In the genomic region with DNA sequence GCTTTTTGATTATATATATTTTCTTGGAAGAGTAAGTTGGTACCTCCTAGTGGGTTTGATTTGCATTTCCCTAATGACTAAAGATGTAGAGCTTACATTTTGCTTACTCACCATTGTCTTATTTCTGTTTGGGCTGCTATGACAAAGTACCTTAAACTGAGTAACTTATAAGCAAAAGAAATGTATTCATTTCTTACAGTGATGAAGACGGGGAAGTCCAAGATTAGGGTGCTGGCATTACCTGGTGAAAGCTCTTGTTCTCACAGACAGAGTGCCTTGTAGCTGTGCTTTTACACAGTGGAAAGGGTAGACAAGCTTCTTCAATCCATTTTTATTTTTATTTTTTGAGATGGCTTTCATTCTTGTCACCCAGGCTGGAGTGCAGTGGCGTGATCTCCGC, we compare ENCODE assay signal across 23 cellular contexts.
DNase-seq lines count a peak whose midpoint lies in the region; ATAC-seq and TF ChIP-seq lines count a peak whose summit lies in the region.
"Had no signal": no experiment of that assay in that cellular context is flagged by ENCODE, and none has a peak within 500 bp of the region (broad histone marks: within the 10 kb centered on the region; RNA-seq: fewer than 3 reads in every experiment).

No MANE protein-coding gene starts in this region.

- CTCF ChIA-PET in activated CD4-positive, alpha-beta memory T cell treated with anti-CD3 and anti-CD28 coated beads, Interleukin-2, amount 10 ng/mL, durations not matched to agents 7 days and 5 days (lab: Charles Lee) = no interaction called here
- CTCF ChIA-PET in SK-N-SH (lab: Yijun Ruan, JAX) = no interaction called here

- H3K4me3 Mint-ChIP-seq in activated CD4-positive, alpha-beta memory T cell treated with anti-CD3 and anti-CD28 coated beads, Interleukin-2, amount 10 ng/mL, durations not matched to agents 7 days and 5 days = no peak overlapping the region
- no peak overlapping the region for H3K4me3 Mint-ChIP-seq in activated T-cell treated with anti-CD3 and anti-CD28 coated beads, Interleukin-2, amount 50 U/mL, for 24 hours
- H3K4me3 Mint-ChIP-seq: CD14-positive monocyte; CD4-positive, alpha-beta memory T cell; H9 had no signal

- H3K27me3 ChIP-seq in foreskin keratinocyte (no peaks in the 10 kb centered on the region), SK-N-SH (ENCODE audit: insufficient read depth) (peaks cover 46% of the 10 kb centered on the region)
- H3K27me3 ChIP-seq: BE2C; BLaER1 treated with 17β-estradiol and CSF1 and Interleukin-3, amounts not matched to agents 10 nM and 100 nM had no signal

- POLR2A ChIA-PET in activated CD4-positive, alpha-beta memory T cell treated with anti-CD3 and anti-CD28 coated beads, Interleukin-2, amount 10 ng/mL, durations not matched to agents 7 days and 5 days (lab: Charles Lee) = no interaction called here
- POLR2A ChIA-PET in SK-N-SH (lab: Yijun Ruan, JAX) = no interaction called here

- TF ChIP-seq EP300 in SK-N-SH (IDR thresholded peaks at IDR 0.05; ENCODE audit: borderline replicate concordance in 1 of 2, low read depth in 1 of 2, low read length in 1 of 2) = no peak

- peak; percentile 50 for ATAC-seq in GM18870 (IDR thresholded peaks at IDR 0.05; ENCODE audit: unreplicated experiment)
- peak; percentile 44 for ATAC-seq in HG03159 (IDR thresholded peaks at IDR 0.05; ENCODE audit: unreplicated experiment)
- ATAC-seq in foreskin keratinocyte = peak; percentile 33
- ATAC-seq in GM18517 (IDR thresholded peaks at IDR 0.05; ENCODE audit: unreplicated experiment) = no peak
- ATAC-seq: A549, HCT116 had no signal

- H3K4me2 ChIP-seq in SK-N-SH = no peak overlapping the region
- H3K4me2 ChIP-seq: A549; BLaER1 treated with 17β-estradiol and CSF1 and Interleukin-3, amounts not matched to agents 10 nM and 100 nM had no signal

- no peaks in the 10 kb centered on the region for H3K4me1 Mint-ChIP-seq in activated CD4-positive, alpha-beta memory T cell treated with anti-CD3 and anti-CD28 coated beads, Interleukin-2, amount 10 ng/mL, durations not matched to agents 7 days and 5 days
- H3K4me1 Mint-ChIP-seq in activated T-cell treated with anti-CD3 and anti-CD28 coated beads, Interleukin-2, amount 50 U/mL, for 24 hours (ENCODE audit: low read depth) = no peaks in the 10 kb centered on the region
- H3K4me1 Mint-ChIP-seq: CD14-positive monocyte; CD4-positive, alpha-beta memory T cell had no signal

- H3K4me1 ChIP-seq in foreskin keratinocyte (no peaks in the 10 kb centered on the region), SK-N-SH (ENCODE audit: control insufficient read depth in 1 of 2, insufficient read depth in 2 of 2, low read depth in 1 of 2, low read length in 1 of 2) (no peaks in the 10 kb centered on the region)
- H3K4me1 ChIP-seq: A549; BE2C; BLaER1 treated with 17β-estradiol and CSF1 and Interleukin-3, amounts not matched to agents 10 nM and 100 nM had no signal

- H3K27ac ChIP-seq in foreskin keratinocyte (no peak overlapping the region), SK-N-SH (ENCODE audit: low read depth in 2 of 2, low read length in 1 of 2) (no peak overlapping the region)
- H3K27ac ChIP-seq: A549; BLaER1 treated with 17β-estradiol and CSF1 and Interleukin-3, amounts not matched to agents 10 nM and 100 nM; GM23248 had no signal

- WGBS in SK-N-SH (ENCODE audit: low lambda C conversion rate) = 20% methylated on average over 3 of the region's 3 CpGs

- H3K79me2 ChIP-seq in SK-N-SH (ENCODE audit: insufficient read depth) = no peaks in the 10 kb centered on the region

- TF ChIP-seq CTCF in foreskin keratinocyte (conservative IDR thresholded peaks at IDR 0.05) (no peak), SK-N-SH (IDR thresholded peaks at IDR 0.05) (no peak)

- H3K9ac ChIP-seq in SK-N-SH = no peak overlapping the region
- H3K9ac ChIP-seq: BLaER1 treated with 17β-estradiol and CSF1 and Interleukin-3, amounts not matched to agents 10 nM and 100 nM; GM23248 had no signal

- H4K20me1 ChIP-seq in SK-N-SH (ENCODE audit: insufficient read depth) = no peaks in the 10 kb centered on the region
- H4K20me1 ChIP-seq: BLaER1 treated with 17β-estradiol and CSF1 and Interleukin-3, amounts not matched to agents 10 nM and 100 nM had no signal

- H3K9me3 Mint-ChIP-seq in activated CD4-positive, alpha-beta memory T cell treated with anti-CD3 and anti-CD28 coated beads, Interleukin-2, amount 10 ng/mL, durations not matched to agents 7 days and 5 days = no peaks in the 10 kb centered on the region
- H3K9me3 Mint-ChIP-seq in activated T-cell treated with anti-CD3 and anti-CD28 coated beads, Interleukin-2, amount 50 U/mL, for 24 hours = no peaks in the 10 kb centered on the region

- H3K4me3 ChIP-seq in SK-N-SH (ENCODE audit: low read depth in 2 of 2, low read length in 1 of 2) = no peak overlapping the region
- H3K4me3 ChIP-seq: A549; BLaER1 treated with 17β-estradiol and CSF1 and Interleukin-3, amounts not matched to agents 10 nM and 100 nM; GM23248 had no signal

- H3K36me3 ChIP-seq in SK-N-SH (replicated peaks in 1 of 2; ENCODE audit: control insufficient read depth in 1 of 2, insufficient read depth in 2 of 2, low read length in 1 of 2) = no peaks in the 10 kb centered on the region
- H3K36me3 ChIP-seq: BE2C; BLaER1 treated with 17β-estradiol and CSF1 and Interleukin-3, amounts not matched to agents 10 nM and 100 nM had no signal

- no peak for TF ChIP-seq RAD21 in SK-N-SH (IDR thresholded peaks at IDR 0.05; ENCODE audit: low read length)

- no peak overlapping the region for H3K27ac Mint-ChIP-seq in activated CD4-positive, alpha-beta memory T cell treated with anti-CD3 and anti-CD28 coated beads, Interleukin-2, amount 10 ng/mL, durations not matched to agents 7 days and 5 days
- H3K27ac Mint-ChIP-seq in activated T-cell treated with anti-CD3 and anti-CD28 coated beads, Interleukin-2, amount 50 U/mL, for 24 hours = no peak overlapping the region
- H3K27ac Mint-ChIP-seq: CD14-positive monocyte; CD4-positive, alpha-beta memory T cell; H9 had no signal

- peak; percentile 8 for DNase-seq in ELR (ENCODE audit: low read depth)
- DNase-seq in foreskin keratinocyte = peak in 1 of 2 donors; percentile 6
- DNase-seq in activated CD4-positive, alpha-beta memory T cell treated with anti-CD3 and anti-CD28 coated beads, Interleukin-2, amount 10 ng/mL, durations not matched to agents 7 days and 5 days = no peak
- no peak for DNase-seq in SK-N-SH
- DNase-seq in activated T-cell treated with anti-CD3 and anti-CD28 coated beads, Interleukin-2, amount 50 U/mL, for 24 hours = no peak
- DNase-seq: 8988T; ACHN; AML-193; BE2C; Calu3; CD4-positive, alpha-beta memory T cell; COR-L47; DMS53; DMS79 treated with DMSO at 0.1 percent for 48 hours; GM23248; H9 had no signal

- H3K9me3 ChIP-seq in SK-N-SH = no peaks in the 10 kb centered on the region
- H3K9me3 ChIP-seq: A549; BE2C; BLaER1 treated with 17β-estradiol and CSF1 and Interleukin-3, amounts not matched to agents 10 nM and 100 nM had no signal

- no peaks in the 10 kb centered on the region for H3K36me3 Mint-ChIP-seq in activated CD4-positive, alpha-beta memory T cell treated with anti-CD3 and anti-CD28 coated beads, Interleukin-2, amount 10 ng/mL, durations not matched to agents 7 days and 5 days (ENCODE audit: low read depth)
- H3K36me3 Mint-ChIP-seq in activated T-cell treated with anti-CD3 and anti-CD28 coated beads, Interleukin-2, amount 50 U/mL, for 24 hours (ENCODE audit: low read depth) = no peaks in the 10 kb centered on the region
- H3K36me3 Mint-ChIP-seq: CD14-positive monocyte; CD4-positive, alpha-beta memory T cell had no signal

- no peaks in the 10 kb centered on the region for H3F3A ChIP-seq in SK-N-SH (replicated peaks; ENCODE audit: insufficient read depth)

- H3K9me2 ChIP-seq in SK-N-SH = peaks cover 5% of the 10 kb centered on the region; the same call in 1 of the 2 replicates

- no peaks in the 10 kb centered on the region for H3K27me3 Mint-ChIP-seq in activated CD4-positive, alpha-beta memory T cell treated with anti-CD3 and anti-CD28 coated beads, Interleukin-2, amount 10 ng/mL, durations not matched to agents 7 days and 5 days
- peaks cover 1% of the 10 kb centered on the region for H3K27me3 Mint-ChIP-seq in activated T-cell treated with anti-CD3 and anti-CD28 coated beads, Interleukin-2, amount 50 U/mL, for 24 hours
- H3K27me3 Mint-ChIP-seq: CD4-positive, alpha-beta memory T cell had no signal

- H2AFZ ChIP-seq in SK-N-SH (ENCODE audit: low read depth) = no peak overlapping the region
- H2AFZ ChIP-seq: GM23248 had no signal

TF ChIP-seq in SK-N-SH, 30 proteins besides CTCF, POLR2A, EP300 and RAD21 (continues in another document):
- TF ChIP-seq EZH2phosphoT487 (IDR thresholded peaks at IDR 0.05; ENCODE audit: borderline replicate concordance, low read depth) (no peak), GATA2 (CRISPR knock-in tag; IDR thresholded peaks at IDR 0.05) (no peak), SIN3A (IDR thresholded peaks at IDR 0.05; ENCODE audit: borderline replicate concordance, low read depth, low read length) (no peak), FOSL2 (IDR thresholded peaks at IDR 0.05; ENCODE audit: borderline replicate concordance, low read depth) (no peak), RFX5 (IDR thresholded peaks at IDR 0.05; ENCODE audit: low read length) (no peak), NFIC (IDR thresholded peaks at IDR 0.05; ENCODE audit: borderline replicate concordance) (no peak), MXI1 (IDR thresholded peaks at IDR 0.05; ENCODE audit: low read depth, low read length) (no peak), SMC3 (IDR thresholded peaks at IDR 0.05; ENCODE audit: low read depth, low read length) (no peak), FOXM1 (IDR thresholded peaks at IDR 0.05; ENCODE audit: low read depth) (no peak), CHD2 (IDR thresholded peaks at IDR 0.05; ENCODE audit: low read length, partially characterized antibody) (no peak), RCOR1 (IDR thresholded peaks at IDR 0.05; ENCODE audit: low read length) (no peak), GABPA (IDR thresholded peaks at IDR 0.05; ENCODE audit: low read depth) (no peak), RXRA (IDR thresholded peaks at IDR 0.05; ENCODE audit: borderline replicate concordance, low read depth) (no peak), TCF12 (IDR thresholded peaks at IDR 0.05) (no peak)
- TF ChIP-seq, protein P1, sequence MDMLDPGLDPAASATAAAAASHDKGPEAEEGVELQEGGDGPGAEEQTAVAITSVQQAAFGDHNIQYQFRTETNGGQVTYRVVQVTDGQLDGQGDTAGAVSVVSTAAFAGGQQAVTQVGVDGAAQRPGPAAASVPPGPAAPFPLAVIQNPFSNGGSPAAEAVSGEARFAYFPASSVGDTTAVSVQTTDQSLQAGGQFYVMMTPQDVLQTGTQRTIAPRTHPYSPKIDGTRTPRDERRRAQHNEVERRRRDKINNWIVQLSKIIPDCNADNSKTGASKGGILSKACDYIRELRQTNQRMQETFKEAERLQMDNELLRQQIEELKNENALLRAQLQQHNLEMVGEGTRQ (IDR thresholded peaks at IDR 0.05; ENCODE audit: borderline replicate concordance, low read depth, low read length) = no peak
